Comparison of ENCODE assay signal across 1 cellular context in the genomic region with DNA sequence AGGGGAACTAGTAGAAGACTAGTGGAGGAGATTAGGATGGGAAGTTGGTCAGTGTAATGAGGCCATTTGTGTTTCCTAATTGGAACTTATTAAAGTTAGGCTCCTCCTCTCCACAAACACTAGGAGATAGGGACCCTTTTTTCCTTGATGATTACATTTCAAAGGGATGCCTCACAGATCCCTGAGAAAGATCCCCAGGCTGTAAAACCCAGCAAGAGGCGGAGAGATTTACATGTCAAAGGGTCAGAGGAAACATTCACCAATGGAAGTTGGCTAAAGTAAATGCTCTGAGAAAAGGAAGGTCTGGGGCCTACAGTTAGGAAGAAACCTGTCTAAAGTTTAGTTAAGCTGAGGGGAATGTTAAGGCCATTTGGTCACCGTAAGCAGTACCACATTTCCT.
TF ChIP-seq lines count a peak whose summit lies in the region.

No MANE protein-coding gene starts in this region.

TF ChIP-seq in GM23338, 12 proteins besides CTCF, POLR2A, EP300 and RAD21 (continued from another document):
- TF ChIP-seq POLR2AphosphoS5 (IDR thresholded peaks at IDR 0.05; ENCODE audit: low read depth), result peak; percentile 73
- TF ChIP-seq, protein P1, sequence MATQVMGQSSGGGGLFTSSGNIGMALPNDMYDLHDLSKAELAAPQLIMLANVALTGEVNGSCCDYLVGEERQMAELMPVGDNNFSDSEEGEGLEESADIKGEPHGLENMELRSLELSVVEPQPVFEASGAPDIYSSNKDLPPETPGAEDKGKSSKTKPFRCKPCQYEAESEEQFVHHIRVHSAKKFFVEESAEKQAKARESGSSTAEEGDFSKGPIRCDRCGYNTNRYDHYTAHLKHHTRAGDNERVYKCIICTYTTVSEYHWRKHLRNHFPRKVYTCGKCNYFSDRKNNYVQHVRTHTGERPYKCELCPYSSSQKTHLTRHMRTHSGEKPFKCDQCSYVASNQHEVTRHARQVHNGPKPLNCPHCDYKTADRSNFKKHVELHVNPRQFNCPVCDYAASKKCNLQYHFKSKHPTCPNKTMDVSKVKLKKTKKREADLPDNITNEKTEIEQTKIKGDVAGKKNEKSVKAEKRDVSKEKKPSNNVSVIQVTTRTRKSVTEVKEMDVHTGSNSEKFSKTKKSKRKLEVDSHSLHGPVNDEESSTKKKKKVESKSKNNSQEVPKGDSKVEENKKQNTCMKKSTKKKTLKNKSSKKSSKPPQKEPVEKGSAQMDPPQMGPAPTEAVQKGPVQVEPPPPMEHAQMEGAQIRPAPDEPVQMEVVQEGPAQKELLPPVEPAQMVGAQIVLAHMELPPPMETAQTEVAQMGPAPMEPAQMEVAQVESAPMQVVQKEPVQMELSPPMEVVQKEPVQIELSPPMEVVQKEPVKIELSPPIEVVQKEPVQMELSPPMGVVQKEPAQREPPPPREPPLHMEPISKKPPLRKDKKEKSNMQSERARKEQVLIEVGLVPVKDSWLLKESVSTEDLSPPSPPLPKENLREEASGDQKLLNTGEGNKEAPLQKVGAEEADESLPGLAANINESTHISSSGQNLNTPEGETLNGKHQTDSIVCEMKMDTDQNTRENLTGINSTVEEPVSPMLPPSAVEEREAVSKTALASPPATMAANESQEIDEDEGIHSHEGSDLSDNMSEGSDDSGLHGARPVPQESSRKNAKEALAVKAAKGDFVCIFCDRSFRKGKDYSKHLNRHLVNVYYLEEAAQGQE (IDR thresholded peaks at IDR 0.05; ENCODE audit: unreplicated experiment), result no peak
- TF ChIP-seq, protein P2, sequence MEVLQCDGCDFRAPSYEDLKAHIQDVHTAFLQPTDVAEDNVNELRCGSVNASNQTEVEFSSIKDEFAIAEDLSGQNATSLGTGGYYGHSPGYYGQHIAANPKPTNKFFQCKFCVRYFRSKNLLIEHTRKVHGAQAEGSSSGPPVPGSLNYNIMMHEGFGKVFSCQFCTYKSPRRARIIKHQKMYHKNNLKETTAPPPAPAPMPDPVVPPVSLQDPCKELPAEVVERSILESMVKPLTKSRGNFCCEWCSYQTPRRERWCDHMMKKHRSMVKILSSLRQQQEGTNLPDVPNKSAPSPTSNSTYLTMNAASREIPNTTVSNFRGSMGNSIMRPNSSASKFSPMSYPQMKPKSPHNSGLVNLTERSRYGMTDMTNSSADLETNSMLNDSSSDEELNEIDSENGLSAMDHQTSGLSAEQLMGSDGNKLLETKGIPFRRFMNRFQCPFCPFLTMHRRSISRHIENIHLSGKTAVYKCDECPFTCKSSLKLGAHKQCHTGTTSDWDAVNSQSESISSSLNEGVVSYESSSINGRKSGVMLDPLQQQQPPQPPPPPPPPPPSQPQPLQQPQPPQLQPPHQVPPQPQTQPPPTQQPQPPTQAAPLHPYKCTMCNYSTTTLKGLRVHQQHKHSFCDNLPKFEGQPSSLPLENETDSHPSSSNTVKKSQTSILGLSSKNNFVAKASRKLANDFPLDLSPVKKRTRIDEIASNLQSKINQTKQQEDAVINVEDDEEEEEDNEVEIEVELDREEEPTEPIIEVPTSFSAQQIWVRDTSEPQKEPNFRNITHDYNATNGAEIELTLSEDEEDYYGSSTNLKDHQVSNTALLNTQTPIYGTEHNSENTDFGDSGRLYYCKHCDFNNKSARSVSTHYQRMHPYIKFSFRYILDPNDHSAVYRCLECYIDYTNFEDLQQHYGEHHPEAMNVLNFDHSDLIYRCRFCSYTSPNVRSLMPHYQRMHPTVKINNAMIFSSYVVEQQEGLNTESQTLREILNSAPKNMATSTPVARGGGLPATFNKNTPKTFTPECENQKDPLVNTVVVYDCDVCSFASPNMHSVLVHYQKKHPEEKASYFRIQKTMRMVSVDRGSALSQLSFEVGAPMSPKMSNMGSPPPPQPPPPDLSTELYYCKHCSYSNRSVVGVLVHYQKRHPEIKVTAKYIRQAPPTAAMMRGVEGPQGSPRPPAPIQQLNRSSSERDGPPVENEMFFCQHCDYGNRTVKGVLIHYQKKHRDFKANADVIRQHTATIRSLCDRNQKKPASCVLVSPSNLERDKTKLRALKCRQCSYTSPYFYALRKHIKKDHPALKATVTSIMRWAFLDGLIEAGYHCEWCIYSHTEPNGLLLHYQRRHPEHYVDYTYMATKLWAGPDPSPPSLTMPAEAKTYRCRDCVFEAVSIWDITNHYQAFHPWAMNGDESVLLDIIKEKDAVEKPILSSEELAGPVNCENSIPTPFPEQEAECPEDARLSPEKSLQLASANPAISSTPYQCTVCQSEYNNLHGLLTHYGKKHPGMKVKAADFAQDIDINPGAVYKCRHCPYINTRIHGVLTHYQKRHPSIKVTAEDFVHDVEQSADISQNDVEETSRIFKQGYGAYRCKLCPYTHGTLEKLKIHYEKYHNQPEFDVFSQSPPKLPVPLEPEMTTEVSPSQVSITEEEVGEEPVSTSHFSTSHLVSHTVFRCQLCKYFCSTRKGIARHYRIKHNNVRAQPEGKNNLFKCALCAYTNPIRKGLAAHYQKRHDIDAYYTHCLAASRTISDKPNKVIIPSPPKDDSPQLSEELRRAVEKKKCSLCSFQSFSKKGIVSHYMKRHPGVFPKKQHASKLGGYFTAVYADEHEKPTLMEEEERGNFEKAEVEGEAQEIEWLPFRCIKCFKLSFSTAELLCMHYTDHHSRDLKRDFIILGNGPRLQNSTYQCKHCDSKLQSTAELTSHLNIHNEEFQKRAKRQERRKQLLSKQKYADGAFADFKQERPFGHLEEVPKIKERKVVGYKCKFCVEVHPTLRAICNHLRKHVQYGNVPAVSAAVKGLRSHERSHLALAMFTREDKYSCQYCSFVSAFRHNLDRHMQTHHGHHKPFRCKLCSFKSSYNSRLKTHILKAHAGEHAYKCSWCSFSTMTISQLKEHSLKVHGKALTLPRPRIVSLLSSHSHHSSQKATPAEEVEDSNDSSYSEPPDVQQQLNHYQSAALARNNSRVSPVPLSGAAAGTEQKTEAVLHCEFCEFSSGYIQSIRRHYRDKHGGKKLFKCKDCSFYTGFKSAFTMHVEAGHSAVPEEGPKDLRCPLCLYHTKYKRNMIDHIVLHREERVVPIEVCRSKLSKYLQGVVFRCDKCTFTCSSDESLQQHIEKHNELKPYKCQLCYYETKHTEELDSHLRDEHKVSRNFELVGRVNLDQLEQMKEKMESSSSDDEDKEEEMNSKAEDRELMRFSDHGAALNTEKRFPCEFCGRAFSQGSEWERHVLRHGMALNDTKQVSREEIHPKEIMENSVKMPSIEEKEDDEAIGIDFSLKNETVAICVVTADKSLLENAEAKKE (CRISPR knock-in tag; IDR thresholded peaks at IDR 0.05), result no peak
- peak; percentile 56; the same call in 1 of the 2 replicates for TF ChIP-seq NANOG (IDR thresholded peaks at IDR 0.05; ENCODE audit: borderline replicate concordance)
- TF ChIP-seq, protein P3, sequence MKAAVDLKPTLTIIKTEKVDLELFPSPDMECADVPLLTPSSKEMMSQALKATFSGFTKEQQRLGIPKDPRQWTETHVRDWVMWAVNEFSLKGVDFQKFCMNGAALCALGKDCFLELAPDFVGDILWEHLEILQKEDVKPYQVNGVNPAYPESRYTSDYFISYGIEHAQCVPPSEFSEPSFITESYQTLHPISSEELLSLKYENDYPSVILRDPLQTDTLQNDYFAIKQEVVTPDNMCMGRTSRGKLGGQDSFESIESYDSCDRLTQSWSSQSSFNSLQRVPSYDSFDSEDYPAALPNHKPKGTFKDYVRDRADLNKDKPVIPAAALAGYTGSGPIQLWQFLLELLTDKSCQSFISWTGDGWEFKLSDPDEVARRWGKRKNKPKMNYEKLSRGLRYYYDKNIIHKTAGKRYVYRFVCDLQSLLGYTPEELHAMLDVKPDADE (IDR thresholded peaks at IDR 0.05), result no peak
